8 cellular contexts compared by ENCODE assay signal in genomic region chr17:58351710-58352017, GRCh38. TPM values are rescaled to one million over a fixed set of nuclear protein-coding genes. Genes with fewer than 3 reads are reported as not detected.
DNase-seq lines count a peak whose midpoint lies in the region; ATAC-seq and TF ChIP-seq lines count a peak whose summit lies in the region.

No MANE protein-coding gene starts in this region.

- H3K27me3 ChIP-seq in RWPE2 (ENCODE audit: insufficient read depth, poor library complexity, severe bottlenecking) = no peaks in the 10 kb centered on the region

- DNase-seq in AG09309 (ENCODE audit: low read depth) (no peak), RWPE2 (ENCODE audit: low spot score) (no peak), fibroblast of the aortic adventitia (ENCODE audit: low read depth) (no peak), SW 1271 (lab: John Stamatoyannopoulos, UW) (no peak), NCI-H1105 (lab: John Stamatoyannopoulos, UW) (no peak), GM19240 (ENCODE audit: insufficient read length, low spot score) (no peak)

- peaks cover 39% of the 10 kb centered on the region for H3K36me3 ChIP-seq in RWPE2 (ENCODE audit: low read depth)

- TF ChIP-seq CTCF in AG09309 (IDR thresholded peaks at IDR 0.05; ENCODE audit: control insufficient read depth, insufficient read depth, low read depth, low read length, missing control alignments) (no peak), RWPE2 (IDR thresholded peaks at IDR 0.05; ENCODE audit: poor library complexity, severe bottlenecking) (no peak), fibroblast of the aortic adventitia (IDR thresholded peaks at IDR 0.05; ENCODE audit: insufficient read depth, low read length) (no peak)

- peak overlapping the region; percentile 93 for H3K4me3 ChIP-seq in AG09309 (ENCODE audit: control insufficient read depth, low read depth, low read length)
- H3K4me3 ChIP-seq in RWPE2 (ENCODE audit: severe bottlenecking) = peak overlapping the region; percentile 73
- peak overlapping the region; percentile 100 for H3K4me3 ChIP-seq in fibroblast of the aortic adventitia (ENCODE audit: low read depth, low read length)
- H3K4me3 ChIP-seq in skin epidermis = peak overlapping the region; percentile 74 to 94 (median 88)

- no peaks in the 10 kb centered on the region for H3K9me3 ChIP-seq in RWPE2 (ENCODE audit: severe bottlenecking)

- H3K27ac ChIP-seq in RWPE2 (ENCODE audit: poor library complexity, severe bottlenecking) (peak overlapping the region; percentile 70), skin epidermis (peak overlapping the region in 20 of 21 experiments; percentile 75 to 97 (median 93))

- H3K4me1 ChIP-seq in RWPE2 (ENCODE audit: insufficient read depth, poor library complexity, severe bottlenecking) = no peaks in the 10 kb centered on the region

- ATAC-seq in GM21526 (IDR thresholded peaks at IDR 0.05; ENCODE audit: low FRiP score, unreplicated experiment) (peak; percentile 6), RWPE2 (ENCODE audit: low read depth) (peak; percentile 5; the same call in 2 of the 3 replicates)

RNA-seq across cellular contexts. Expression of gene SUPT4H1, which starts 0.3 kb away (rescaled TPM):
- total RNA-seq in fibroblast of the aortic adventitia (ENCODE audit: low replicate concordance) = 18.2 and 34.9 TPM in 2 replicates

RNA-seq across cellular contexts. Expression of gene TSPOAP1, which starts 23.1 kb away (rescaled TPM):
- total RNA-seq in fibroblast of the aortic adventitia (ENCODE audit: low replicate concordance) = 0.18 and 1.1 TPM in 2 replicates
